13 cellular contexts compared by ENCODE assay signal in the genomic region with DNA sequence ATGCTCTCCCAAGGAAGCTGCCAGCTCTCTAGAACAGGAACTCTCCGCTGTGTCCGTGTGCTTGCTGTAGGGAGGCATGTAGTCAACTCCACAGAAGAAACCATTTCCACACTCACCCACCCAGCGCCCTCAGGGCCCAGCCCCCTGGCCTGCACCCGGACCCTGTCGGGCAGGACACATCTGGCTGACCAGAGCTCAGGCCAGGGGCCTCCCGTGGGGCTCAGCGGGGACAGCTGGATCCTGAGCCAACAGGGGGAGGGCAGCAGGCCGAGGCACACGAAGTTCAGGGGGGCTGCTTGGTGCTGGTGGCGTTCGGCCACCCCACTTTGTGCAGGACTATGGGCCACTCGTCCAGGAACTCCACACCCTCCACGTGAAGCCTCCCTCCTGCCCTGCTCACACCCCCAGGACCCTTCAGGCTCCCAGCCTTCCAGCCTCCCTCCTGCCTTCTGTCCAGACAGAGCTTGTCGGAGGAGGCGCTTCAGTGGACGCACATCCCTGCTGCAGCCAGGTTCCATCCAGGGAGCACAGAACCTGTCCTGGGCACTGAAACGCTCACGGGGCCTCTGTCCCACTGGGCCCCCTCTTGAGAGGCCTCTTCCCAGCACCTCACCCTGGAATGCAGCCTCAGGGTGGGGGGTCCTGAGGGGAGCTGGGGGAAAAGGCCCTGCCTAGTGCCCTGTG. TPM values are rescaled to one million over a fixed set of nuclear protein-coding genes. Genes with fewer than 3 reads are reported as not detected.
A peak's percentile ranks its signal among the peaks of the same experiment; 100 is the strongest.
DNase-seq lines count a peak whose midpoint lies in the region; ATAC-seq and TF ChIP-seq lines count a peak whose summit lies in the region.
"Had no signal": no experiment of that assay in that cellular context is flagged by ENCODE, and none has a peak within 500 bp of the region (broad histone marks: within the 10 kb centered on the region; RNA-seq: fewer than 3 reads in every experiment).

No MANE protein-coding gene starts in this region.

- H3K27me3 Mint-ChIP-seq in brain = peaks cover 3% of the 10 kb centered on the region
- no peaks in the 10 kb centered on the region for H3K27me3 Mint-ChIP-seq in stimulated activated naive B cell treated with anti-CD40 and anti-IgM and Interleukin-4, amounts not matched to agents 10 μg/mL and 1 μg/mL and 100 μg/mL, for 72 hours
- H3K27me3 Mint-ChIP-seq in stimulated activated memory B cell treated with anti-CD40 and anti-IgM and Interleukin-4, amounts not matched to agents 10 μg/mL and 1 μg/mL and 100 μg/mL, for 72 hours = no peaks in the 10 kb centered on the region
- H3K27me3 Mint-ChIP-seq: T-cell had no signal

- H3K27me3 ChIP-seq in ACC112 (ENCODE audit: insufficient read depth, low read length) (no peaks in the 10 kb centered on the region), lower lobe of right lung (ENCODE audit: low read depth) (no peaks in the 10 kb centered on the region)
- H3K27me3 ChIP-seq: MG63, right lobe of liver had no signal

- H3K27ac ChIP-seq in ACC112 (ENCODE audit: low read depth, low read length) = peak overlapping the region; percentile 96
- peak overlapping the region; percentile 84 for H3K27ac ChIP-seq in lower lobe of right lung

- no peak overlapping the region for H3K4me3 Mint-ChIP-seq in brain
- H3K4me3 Mint-ChIP-seq in stimulated activated naive B cell treated with anti-CD40 and anti-IgM and Interleukin-4, amounts not matched to agents 10 μg/mL and 1 μg/mL and 100 μg/mL, for 72 hours = no peak overlapping the region
- H3K4me3 Mint-ChIP-seq in stimulated activated memory B cell treated with anti-CD40 and anti-IgM and Interleukin-4, amounts not matched to agents 10 μg/mL and 1 μg/mL and 100 μg/mL, for 72 hours = no peak overlapping the region
- H3K4me3 Mint-ChIP-seq: T-cell had no signal

- H3K9me3 ChIP-seq in lower lobe of right lung = no peaks in the 10 kb centered on the region
- H3K9me3 ChIP-seq: MG63, right lobe of liver had no signal

- ATAC-seq in lower lobe of right lung (no peak), GM21723 (IDR thresholded peaks at IDR 0.05; ENCODE audit: unreplicated experiment) (no peak)
- ATAC-seq in stimulated activated naive B cell treated with anti-CD40 and anti-IgM and Interleukin-4, amounts not matched to agents 10 μg/mL and 1 μg/mL and 100 μg/mL, for 72 hours (replicated peaks) = no peak
- no peak for ATAC-seq in stimulated activated memory B cell treated with anti-CD40 and anti-IgM and Interleukin-4, amounts not matched to agents 10 μg/mL and 1 μg/mL and 100 μg/mL, for 72 hours
- ATAC-seq: right lobe of liver, T-cell had no signal

- H3K4me1 ChIP-seq in ACC112 (ENCODE audit: control insufficient read depth, insufficient read depth, low read length, unreplicated experiment) = peaks cover 61% of the 10 kb centered on the region
- H3K4me1 ChIP-seq in lower lobe of right lung = peaks cover 74% of the 10 kb centered on the region

- H3K27ac Mint-ChIP-seq in brain = peak overlapping the region; percentile 65 to 87 (median 77)
- peak overlapping the region; percentile 73 for H3K27ac Mint-ChIP-seq in stimulated activated naive B cell treated with anti-CD40 and anti-IgM and Interleukin-4, amounts not matched to agents 10 μg/mL and 1 μg/mL and 100 μg/mL, for 72 hours
- H3K27ac Mint-ChIP-seq in stimulated activated memory B cell treated with anti-CD40 and anti-IgM and Interleukin-4, amounts not matched to agents 10 μg/mL and 1 μg/mL and 100 μg/mL, for 72 hours = no peak overlapping the region
- H3K27ac Mint-ChIP-seq: T-cell had no signal

- no peaks in the 10 kb centered on the region for H3K36me3 Mint-ChIP-seq in brain
- no peaks in the 10 kb centered on the region for H3K36me3 Mint-ChIP-seq in stimulated activated naive B cell treated with anti-CD40 and anti-IgM and Interleukin-4, amounts not matched to agents 10 μg/mL and 1 μg/mL and 100 μg/mL, for 72 hours
- H3K36me3 Mint-ChIP-seq in stimulated activated memory B cell treated with anti-CD40 and anti-IgM and Interleukin-4, amounts not matched to agents 10 μg/mL and 1 μg/mL and 100 μg/mL, for 72 hours = no peaks in the 10 kb centered on the region
- H3K36me3 Mint-ChIP-seq: T-cell had no signal

- H3K4me1 Mint-ChIP-seq in brain = peaks cover 61% of the 10 kb centered on the region
- H3K4me1 Mint-ChIP-seq in stimulated activated naive B cell treated with anti-CD40 and anti-IgM and Interleukin-4, amounts not matched to agents 10 μg/mL and 1 μg/mL and 100 μg/mL, for 72 hours = peaks cover 1 to 9% of the 10 kb centered on the region in 2 donors
- peaks cover under 1% of the 10 kb centered on the region for H3K4me1 Mint-ChIP-seq in stimulated activated memory B cell treated with anti-CD40 and anti-IgM and Interleukin-4, amounts not matched to agents 10 μg/mL and 1 μg/mL and 100 μg/mL, for 72 hours

- H3K4me3 ChIP-seq in ACC112 (ENCODE audit: low read depth, low read length) (no peak overlapping the region), lower lobe of right lung (no peak overlapping the region)
- H3K4me3 ChIP-seq: MG63, right lobe of liver had no signal

- H3K79me2 ChIP-seq in ACC112 (ENCODE audit: control insufficient read depth, insufficient read depth, low read length, unreplicated experiment) = peaks cover 2% of the 10 kb centered on the region

- intact Hi-C loops in lower lobe of right lung (cut with DNase I) = no loop called here

- no peaks in the 10 kb centered on the region for H3K9me3 Mint-ChIP-seq in brain
- no peaks in the 10 kb centered on the region for H3K9me3 Mint-ChIP-seq in stimulated activated naive B cell treated with anti-CD40 and anti-IgM and Interleukin-4, amounts not matched to agents 10 μg/mL and 1 μg/mL and 100 μg/mL, for 72 hours
- H3K9me3 Mint-ChIP-seq in stimulated activated memory B cell treated with anti-CD40 and anti-IgM and Interleukin-4, amounts not matched to agents 10 μg/mL and 1 μg/mL and 100 μg/mL, for 72 hours = no peaks in the 10 kb centered on the region
- H3K9me3 Mint-ChIP-seq: T-cell had no signal

- H3K36me3 ChIP-seq in ACC112 (ENCODE audit: insufficient read depth, low read length) (no peaks in the 10 kb centered on the region), lower lobe of right lung (no peaks in the 10 kb centered on the region)
- H3K36me3 ChIP-seq: MG63, right lobe of liver had no signal

- TF ChIP-seq CTCF in brain (conservative IDR thresholded peaks at IDR 0.05) = no peak
- no peak for TF ChIP-seq CTCF in lower lobe of right lung (IDR thresholded peaks at IDR 0.05)

- H2AFZ ChIP-seq in ACC112 (ENCODE audit: low read length, unreplicated experiment) = no peak overlapping the region

- DNase-seq in lower lobe of right lung (no peak), NCI-H2081 treated with DMSO at 0.1 percent for 48 hours (lab: John Stamatoyannopoulos, UW) (no peak), UCSD-AML1 (lab: John Stamatoyannopoulos, UW; ENCODE audit: unreplicated experiment) (no peak)
- DNase-seq in stimulated activated naive B cell treated with anti-CD40 and anti-IgM and Interleukin-4, amounts not matched to agents 10 μg/mL and 1 μg/mL and 100 μg/mL, for 72 hours = no peak
- DNase-seq: DMS79 treated with DMSO at 0.1 percent for 48 hours, MG63, NCI-H2171, T-cell had no signal

RNA-seq across cellular contexts. Expression of a gene that starts 15.0 kb away (rescaled TPM):
- 112 TPM for polyA plus RNA-seq in brain (ENCODE audit: insufficient read depth, low read depth, low replicate concordance)
- total RNA-seq in lower lobe of right lung = 50.9 TPM

RNA-seq across cellular contexts. Expression of a gene that starts 18.6 kb away (rescaled TPM):
- polyA plus RNA-seq in brain (ENCODE audit: insufficient read depth, low read depth, low replicate concordance) = 48.5 TPM
- total RNA-seq in lower lobe of right lung = 90.0 TPM
